Comparison of ENCODE assay signal across 6 cellular contexts in genomic region chr2:27353386-27353761, GRCh38. TPM values are rescaled to one million over a fixed set of nuclear protein-coding genes. Genes with fewer than 3 reads are reported as not detected.
A peak's percentile ranks its signal among the peaks of the same experiment; 100 is the strongest.
DNase-seq lines count a peak whose midpoint lies in the region; ATAC-seq and TF ChIP-seq lines count a peak whose summit lies in the region.
"Not testable (repeated sequence)": the region's sequence is repeated elsewhere in the genome, so short reads cannot be mapped to it uniquely, and the experiment has no call there.

No MANE protein-coding gene starts in this region.

- BruUV-seq in Caco-2 (replicated peaks; lab: Mats Ljungman, UMichigan), result not testable (repeated sequence)

- not testable (repeated sequence) for H3K4ac ChIP-seq in mesenchymal stem cell (ENCODE audit: low read depth in 1 of 2, low read length in 2 of 2)

- H3K4me1 ChIP-seq in Caco-2 (peaks cover 24% of the 10 kb centered on the region), mesenchymal stem cell (ENCODE audit: control insufficient read depth, insufficient read depth, low read depth, low read length) (peaks cover 10% of the 10 kb centered on the region), skeletal muscle satellite cell (ENCODE audit: control insufficient read depth, insufficient read depth, low read length) (peaks cover 32% of the 10 kb centered on the region)
- H3K4me1 ChIP-seq in endodermal cell (ENCODE audit: control insufficient read depth, insufficient read depth, low read length), result not testable (repeated sequence)

- H3K27me3 ChIP-seq in Caco-2 (replicated peaks; ENCODE audit: control insufficient read depth, insufficient read depth, low read length); endodermal cell (ENCODE audit: control insufficient read depth, insufficient read depth, low read length, poor library complexity, severe bottlenecking); mesenchymal stem cell (ENCODE audit: control insufficient read depth in 1 of 2, insufficient read depth in 1 of 2, low read length in 2 of 2); skeletal muscle satellite cell (ENCODE audit: control insufficient read depth, insufficient read depth, low read length): not testable (repeated sequence)

- H3K4me1 Mint-ChIP-seq in Caco-2 (ENCODE audit: low read depth, unreplicated experiment), result not testable (repeated sequence)
- H3K4me1 Mint-ChIP-seq in T-helper 17 cell (peaks cover 39% of the 10 kb centered on the region), endodermal cell (peaks cover 20% of the 10 kb centered on the region)
- peaks cover 65% of the 10 kb centered on the region for H3K4me1 Mint-ChIP-seq in activated naive CD8-positive, alpha-beta T cell treated with anti-CD3 and anti-CD28 coated beads, Interleukin-2, amount 50 U/mL, for 24 hours

- peak overlapping the region; percentile 22 for H3K4me3 Mint-ChIP-seq in Caco-2 (ENCODE audit: unreplicated experiment)
- not testable (repeated sequence) for H3K4me3 Mint-ChIP-seq in T-helper 17 cell
- H3K4me3 Mint-ChIP-seq in activated naive CD8-positive, alpha-beta T cell treated with anti-CD3 and anti-CD28 coated beads, Interleukin-2, amount 50 U/mL, for 24 hours, result peak overlapping the region; percentile 28
- H3K4me3 Mint-ChIP-seq in endodermal cell, result peak overlapping the region; percentile 94

- H3K27ac ChIP-seq in endodermal cell (ENCODE audit: low read depth, low read length); mesenchymal stem cell (ENCODE audit: low read length, poor library complexity, severe bottlenecking): not testable (repeated sequence)

- not testable (repeated sequence) for H3K79me1 ChIP-seq in mesenchymal stem cell (replicated peaks; ENCODE audit: low read length, poor library complexity, severe bottlenecking)

- not testable (repeated sequence) for H3K9me3 ChIP-seq in Caco-2; T-helper 17 cell (ENCODE audit: control insufficient read depth, low read length, poor library complexity, severe bottlenecking); endodermal cell (ENCODE audit: control insufficient read depth, low read length); mesenchymal stem cell (ENCODE audit: control insufficient read depth, low read length); skeletal muscle satellite cell (replicated peaks; ENCODE audit: low read length)

- CTCF ChIA-PET in Caco-2 (lab: Charles Lee), result interaction anchor here (0.6 to 1.5 kb wide), 4 partner anchors 10 to 88 kb away, joined by 3 to 6 read pairs (median 4); no protein-coding TSS in a partner anchor

- H2AFZ ChIP-seq in mesenchymal stem cell (ENCODE audit: low read depth, low read length), result not testable (repeated sequence)

- not testable (repeated sequence) for H3K9me3 Mint-ChIP-seq in Caco-2 (ENCODE audit: unreplicated experiment); activated naive CD8-positive, alpha-beta T cell treated with anti-CD3 and anti-CD28 coated beads, Interleukin-2, amount 50 U/mL, for 24 hours; endodermal cell

- not testable (repeated sequence) for H3K36me3 ChIP-seq in Caco-2 (ENCODE audit: control insufficient read depth, insufficient read depth, low read length); endodermal cell (ENCODE audit: control insufficient read depth, insufficient read depth, low read length); mesenchymal stem cell (ENCODE audit: control insufficient read depth in 1 of 2, insufficient read depth in 2 of 2, low read depth in 1 of 2, low read length in 2 of 2); skeletal muscle satellite cell (ENCODE audit: insufficient read depth, low read length)

- POLR2A ChIA-PET in Caco-2 (lab: Charles Lee), result interaction anchor here (0.6 to 1.0 kb wide), 3 partner anchors 10 to 37 kb away, joined by 3 read pairs; partner anchors contain the start of gene ZNF513

- intact Hi-C loops in Caco-2 (cut with micrococcal nuclease; ENCODE audit: unreplicated experiment), result not testable (repeated sequence)

- H3K18ac ChIP-seq in mesenchymal stem cell (ENCODE audit: low read depth in 1 of 2, low read length in 2 of 2), result not testable (repeated sequence)

- H3K27me3 Mint-ChIP-seq in Caco-2 (ENCODE audit: insufficient read depth, unreplicated experiment); T-helper 17 cell; activated naive CD8-positive, alpha-beta T cell treated with anti-CD3 and anti-CD28 coated beads, Interleukin-2, amount 50 U/mL, for 24 hours; endodermal cell (ENCODE audit: insufficient read depth): not testable (repeated sequence)

- not testable (repeated sequence) for DNase-seq in Caco-2; T-helper 17 cell; activated naive CD8-positive, alpha-beta T cell treated with anti-CD3 and anti-CD28 coated beads, Interleukin-2, amount 50 U/mL, for 24 hours; endodermal cell; mesenchymal stem cell

- not testable (repeated sequence) for H2AK5ac ChIP-seq in mesenchymal stem cell (ENCODE audit: low read length, severe bottlenecking)

- not testable (repeated sequence) for H2BK15ac ChIP-seq in mesenchymal stem cell (ENCODE audit: low read depth, poor library complexity, severe bottlenecking)

- H3K9ac ChIP-seq in endodermal cell (ENCODE audit: extremely low read depth, low read length, poor library complexity, severe bottlenecking); skeletal muscle satellite cell (ENCODE audit: low read depth, low read length): not testable (repeated sequence)
- H3K9ac ChIP-seq in mesenchymal stem cell (ENCODE audit: low read length), result peak overlapping the region; percentile 74

- H3K27ac Mint-ChIP-seq in Caco-2 (ENCODE audit: unreplicated experiment); activated naive CD8-positive, alpha-beta T cell treated with anti-CD3 and anti-CD28 coated beads, Interleukin-2, amount 50 U/mL, for 24 hours: not testable (repeated sequence)
- peak overlapping the region; percentile 100 for H3K27ac Mint-ChIP-seq in T-helper 17 cell
- H3K27ac Mint-ChIP-seq in endodermal cell, result peak overlapping the region; percentile 25

- H2BK12ac ChIP-seq in mesenchymal stem cell (ENCODE audit: low read length in 2 of 2), result not testable (repeated sequence)

- H4K91ac ChIP-seq in mesenchymal stem cell (ENCODE audit: low read length), result not testable (repeated sequence)

- H3K36me3 Mint-ChIP-seq in Caco-2 (ENCODE audit: insufficient read depth, unreplicated experiment), result peaks cover 29% of the 10 kb centered on the region
- H3K36me3 Mint-ChIP-seq in T-helper 17 cell (ENCODE audit: low read depth), result not testable (repeated sequence)
- peaks cover 17% of the 10 kb centered on the region for H3K36me3 Mint-ChIP-seq in activated naive CD8-positive, alpha-beta T cell treated with anti-CD3 and anti-CD28 coated beads, Interleukin-2, amount 50 U/mL, for 24 hours (ENCODE audit: low read depth)
- H3K36me3 Mint-ChIP-seq in endodermal cell (ENCODE audit: low read depth), result peaks cover 22% of the 10 kb centered on the region

- H3K4me2 ChIP-seq in mesenchymal stem cell (ENCODE audit: low read length, poor library complexity, severe bottlenecking), result not testable (repeated sequence)
- H3K4me2 ChIP-seq in skeletal muscle satellite cell (ENCODE audit: low read length), result peak overlapping the region; percentile 72

- not testable (repeated sequence) for H3K14ac ChIP-seq in mesenchymal stem cell (ENCODE audit: low read length in 2 of 2)

- not testable (repeated sequence) for H4K8ac ChIP-seq in mesenchymal stem cell (ENCODE audit: low read length)

- 96 to 100% methylated on average over 2 to 5 of the region's 5 CpGs for WGBS in endodermal cell (ENCODE audit: insufficient coverage in 1 of 2, insufficient read length in 1 of 2), 2 experiments
- 98% methylated on average over 5 of the region's 5 CpGs for WGBS in mesenchymal stem cell

- not testable (repeated sequence) for H3K4me3 ChIP-seq in Caco-2 (ENCODE audit: low read depth, low read length); endodermal cell (ENCODE audit: low read length); mesenchymal stem cell (ENCODE audit: insufficient read depth in 1 of 2, low read depth in 1 of 2, low read length in 2 of 2); skeletal muscle satellite cell (ENCODE audit: low read length)

- not testable (repeated sequence) for TF ChIP-seq CTCF in Caco-2 (IDR thresholded peaks at IDR 0.05; ENCODE audit: insufficient read depth in 1 of 2, low read depth in 1 of 2, low read length in 1 of 2, severe bottlenecking in 1 of 2, unreplicated experiment in 1 of 2); endodermal cell (conservative IDR thresholded peaks at IDR 0.05)

- ATAC-seq in T-helper 17 cell; activated naive CD8-positive, alpha-beta T cell treated with anti-CD3 and anti-CD28 coated beads, Interleukin-2, amount 50 U/mL, for 24 hours: not testable (repeated sequence)

- not testable (repeated sequence) for H2BK120ac ChIP-seq in mesenchymal stem cell (ENCODE audit: low read depth, low read length)

- H3K23ac ChIP-seq in mesenchymal stem cell (ENCODE audit: low read length in 2 of 2), result not testable (repeated sequence)

- H2BK5ac ChIP-seq in mesenchymal stem cell (ENCODE audit: low read depth, low read length, poor library complexity, severe bottlenecking), result not testable (repeated sequence)

RNA-seq across cellular contexts. Expression of gene GTF3C2, which starts 3.2 kb away (rescaled TPM):
- total RNA-seq in Caco-2 (2022), result 81.0 and 91.4 TPM in 2 replicates
- 10 to 100 TPM; 52.2 to 70.2 TPM for total RNA-seq in T-helper 17 cell
- total RNA-seq in endodermal cell, result 100 to 1,000 TPM; 105 to 120 TPM
- polyA plus RNA-seq in endodermal cell (2013, experiment 1 of 2), result 95.0 TPM
- 86.0 TPM for polyA plus RNA-seq in endodermal cell (2013, experiment 2 of 2)
- polyA plus RNA-seq in mesenchymal stem cell (2013, experiment 1 of 2), result 28.3 TPM
- 27.3 TPM for polyA plus RNA-seq in mesenchymal stem cell (2013, experiment 2 of 2)
- total RNA-seq in skeletal muscle satellite cell (2012; rRNA removed), result 25.6 and 34.3 TPM in 2 replicates

RNA-seq across cellular contexts. Expression of gene EIF2B4, which starts 16.8 kb away (rescaled TPM):
- total RNA-seq in Caco-2 (2022) (79.7 and 91.3 TPM in 2 replicates), T-helper 17 cell (10 to 100 TPM; 29.8 to 33.2 TPM), endodermal cell (10 to 100 TPM; 56.7 to 58.6 TPM)
- 51.3 TPM for polyA plus RNA-seq in endodermal cell (2013, experiment 1 of 2)
- 45.8 TPM for polyA plus RNA-seq in endodermal cell (2013, experiment 2 of 2)
- 35.2 TPM for polyA plus RNA-seq in mesenchymal stem cell (2013, experiment 1 of 2)
- 35.1 TPM for polyA plus RNA-seq in mesenchymal stem cell (2013, experiment 2 of 2)
- total RNA-seq in skeletal muscle satellite cell (2012; rRNA removed), result 22.8 and 26.9 TPM in 2 replicates

RNA-seq across cellular contexts. Expression of gene SNX17, which starts 17.0 kb away (rescaled TPM):
- total RNA-seq in Caco-2 (2022) (98.7 and 108 TPM in 2 replicates), T-helper 17 cell (10 to 100 TPM; 75.7 to 80.3 TPM), endodermal cell (10 to 100 TPM; 81.2 to 92.6 TPM)
- 70.9 TPM for polyA plus RNA-seq in endodermal cell (2013, experiment 1 of 2)
- 68.6 TPM for polyA plus RNA-seq in endodermal cell (2013, experiment 2 of 2)
- 50.9 TPM for polyA plus RNA-seq in mesenchymal stem cell (2013, experiment 1 of 2)
- polyA plus RNA-seq in mesenchymal stem cell (2013, experiment 2 of 2), result 50.9 TPM
- 109 and 121 TPM in 2 replicates for total RNA-seq in skeletal muscle satellite cell (2012; rRNA removed)

RNA-seq across cellular contexts. Expression of gene ZNF513, which starts 27.2 kb away (rescaled TPM):
- total RNA-seq in Caco-2 (2022) (18.2 and 19.2 TPM in 2 replicates), T-helper 17 cell (10 to 100 TPM; 22.4 to 24.6 TPM), endodermal cell (10 to 100 TPM; 30.7 to 32.5 TPM)
- 21.3 TPM for polyA plus RNA-seq in endodermal cell (2013, experiment 1 of 2)
- 20.5 TPM for polyA plus RNA-seq in endodermal cell (2013, experiment 2 of 2)
- 16.6 TPM for polyA plus RNA-seq in mesenchymal stem cell (2013, experiment 1 of 2)
- polyA plus RNA-seq in mesenchymal stem cell (2013, experiment 2 of 2), result 15.9 TPM
- 5.7 and 6.1 TPM in 2 replicates for total RNA-seq in skeletal muscle satellite cell (2012; rRNA removed)

RNA-seq across cellular contexts. Expression of gene MPV17, which starts 30.5 kb away (rescaled TPM):
- total RNA-seq in Caco-2 (2022), result 43.4 and 50.6 TPM in 2 replicates
- total RNA-seq in T-helper 17 cell, result 10 to 100 TPM; 46.5 to 48.6 TPM
- 10 to 100 TPM; 46.6 to 59.6 TPM for total RNA-seq in endodermal cell
- polyA plus RNA-seq in endodermal cell (2013, experiment 1 of 2), result 85.7 TPM
- 72.9 TPM for polyA plus RNA-seq in endodermal cell (2013, experiment 2 of 2)
- 214 TPM for polyA plus RNA-seq in mesenchymal stem cell (2013, experiment 1 of 2)
- 216 TPM for polyA plus RNA-seq in mesenchymal stem cell (2013, experiment 2 of 2)
- total RNA-seq in skeletal muscle satellite cell (2012; rRNA removed), result 68.8 and 84.4 TPM in 2 replicates
